12 cellular contexts compared by ENCODE assay signal in the genomic region with DNA sequence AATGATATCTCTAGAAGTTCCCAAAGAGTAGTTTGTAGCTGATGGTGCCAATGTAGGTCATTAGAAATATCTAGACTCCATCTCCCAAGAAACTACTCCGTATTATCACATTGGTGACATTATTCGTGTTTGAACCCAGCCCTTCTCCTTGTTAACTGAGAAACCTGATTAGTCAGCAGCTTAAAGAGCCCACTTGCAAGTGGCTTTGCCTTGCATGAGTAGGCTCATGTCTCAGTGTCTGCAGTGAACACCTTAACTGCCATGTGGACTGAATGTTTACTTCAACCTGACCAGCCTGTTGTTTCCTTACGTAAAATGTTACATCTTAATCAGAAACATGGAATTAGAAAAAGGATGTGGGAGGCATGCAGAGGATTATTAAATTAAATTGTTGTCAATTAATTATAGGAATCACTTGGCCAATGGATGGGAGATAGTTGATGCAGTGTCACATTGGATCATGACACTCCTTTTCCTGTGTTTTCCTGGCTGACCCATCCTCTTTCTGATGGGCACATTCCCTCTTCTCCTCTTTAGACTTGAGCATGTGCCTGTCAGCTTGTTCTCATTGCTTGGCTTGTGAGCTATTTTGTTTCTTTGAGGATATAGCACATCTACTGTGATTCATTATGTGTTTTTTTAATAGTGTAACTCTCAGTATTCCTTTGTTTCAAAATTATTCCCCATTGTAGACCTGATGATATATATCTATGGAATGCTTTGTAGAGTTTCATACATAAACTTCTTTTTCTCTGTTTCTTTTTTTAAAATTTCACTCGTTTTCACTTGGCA. TPM values are rescaled to one million over a fixed set of nuclear protein-coding genes. Genes with fewer than 3 reads are reported as not detected.
DNase-seq lines count a peak whose midpoint lies in the region; TF ChIP-seq lines count a peak whose summit lies in the region.
"Had no signal": no experiment of that assay in that cellular context is flagged by ENCODE, and none has a peak within 500 bp of the region (broad histone marks: within the 10 kb centered on the region; RNA-seq: fewer than 3 reads in every experiment).

No MANE protein-coding gene starts in this region.

- WGBS in smooth muscle cell (ENCODE audit: low lambda C conversion rate): 83% methylated on average over 4 of the region's 4 CpGs
- WGBS in spleen, 5 donors: 83 to 89% (median 86%) methylated on average over 4 of the region's 4 CpGs

- no peak overlapping the region for H2AFZ ChIP-seq in osteoblast (ENCODE audit: low read length)
- H2AFZ ChIP-seq in smooth muscle cell (ENCODE audit: low read depth): no peak overlapping the region

- H3K27ac ChIP-seq in osteoblast (ENCODE audit: low read depth, low read length) (peak overlapping the region; percentile 86), smooth muscle cell (ENCODE audit: low read depth) (no peak overlapping the region), spleen (peak overlapping the region in 1 of 8 donors; percentile 40)
- H3K27ac ChIP-seq: thyroid gland had no signal

- no peaks in the 10 kb centered on the region for H3K27me3 ChIP-seq in osteoblast (ENCODE audit: insufficient read depth, low read length)
- H3K27me3 ChIP-seq in smooth muscle cell (ENCODE audit: low read depth): no peaks in the 10 kb centered on the region
- no peaks in the 10 kb centered on the region for H3K27me3 ChIP-seq in spleen (replicated peaks in 1 of 7)
- H3K27me3 ChIP-seq: thyroid gland had no signal

- peaks cover 36% of the 10 kb centered on the region for H3K4me1 ChIP-seq in osteoblast (ENCODE audit: insufficient read depth, low read length)
- no peaks in the 10 kb centered on the region for H3K4me1 ChIP-seq in smooth muscle cell (ENCODE audit: low read depth)
- H3K4me1 ChIP-seq in spleen: peaks cover 0 to 55% (median 16%) of the 10 kb centered on the region in 6 donors

- DNase-seq in DMS 273 (lab: John Stamatoyannopoulos, UW; ENCODE audit: unreplicated experiment) (peak; percentile 22), DMS 273 treated with DMSO at 0.1 percent for 48 hours (lab: John Stamatoyannopoulos, UW) (no peak), RPMI7951 (ENCODE audit: low read depth) (peak; percentile 42), epithelial cell of esophagus (ENCODE audit: low read depth) (peak; percentile 60), osteoblast (ENCODE audit: insufficient read length, low spot score, missing footprints) (no peak), smooth muscle cell (lab: John Stamatoyannopoulos, UW; ENCODE audit: unreplicated experiment) (no peak), spleen (no peak), cerebellum (ENCODE audit: low spot score) (no peak)
- DNase-seq: 8988T, Karpas-422, T-helper 1 cell, thyroid gland had no signal

- no peaks in the 10 kb centered on the region for H3K9me3 ChIP-seq in osteoblast (ENCODE audit: low read depth, low read length)
- H3K9me3 ChIP-seq in smooth muscle cell (replicated peaks; ENCODE audit: low read depth): no peaks in the 10 kb centered on the region
- peaks cover 0 to 13% (median 12%) of the 10 kb centered on the region in 8 donors for H3K9me3 ChIP-seq in spleen
- H3K9me3 ChIP-seq: thyroid gland had no signal

- intact Hi-C loops in spleen (cut with DNase I; ENCODE audit: low total_unique reads): no loop called here

- TF ChIP-seq CTCF in epithelial cell of esophagus (IDR thresholded peaks at IDR 0.05; ENCODE audit: insufficient read depth, low read depth, low read length, missing control alignments) (no peak), osteoblast (IDR thresholded peaks at IDR 0.05; ENCODE audit: extremely low read depth, low read depth, low read length) (no peak), smooth muscle cell (IDR thresholded peaks at IDR 0.05; ENCODE audit: borderline replicate concordance, insufficient read depth, poor library complexity, severe bottlenecking) (no peak), spleen (IDR thresholded peaks at IDR 0.05 in 8 of 11, conservative IDR thresholded peaks at IDR 0.05 in 3 of 11) (no peak)

- H3K79me2 ChIP-seq in osteoblast (ENCODE audit: insufficient read depth, low read length) (peaks cover 82% of the 10 kb centered on the region), smooth muscle cell (ENCODE audit: low read depth) (peaks cover 94% of the 10 kb centered on the region)

- no peak overlapping the region for H3K9ac ChIP-seq in smooth muscle cell (ENCODE audit: low read depth)

- no peaks in the 10 kb centered on the region for H3F3A ChIP-seq in smooth muscle cell (ENCODE audit: low read depth)

- peak overlapping the region; percentile 27 for H3K4me2 ChIP-seq in osteoblast (ENCODE audit: insufficient read depth, low read length)
- H3K4me2 ChIP-seq in smooth muscle cell: no peak overlapping the region

- H3K36me3 ChIP-seq in osteoblast (ENCODE audit: insufficient read depth, low read length) (no peaks in the 10 kb centered on the region), smooth muscle cell (ENCODE audit: low read depth) (no peaks in the 10 kb centered on the region), spleen (peaks cover 0 to 4% (median 0%) of the 10 kb centered on the region in 6 donors)
- H3K36me3 ChIP-seq: thyroid gland had no signal

- no peak for TF ChIP-seq POLR2A in spleen (IDR thresholded peaks at IDR 0.05)

- H4K20me1 ChIP-seq in osteoblast (ENCODE audit: insufficient read depth, low read length) (peaks cover 10% of the 10 kb centered on the region), smooth muscle cell (ENCODE audit: low read depth) (peaks cover 100% of the 10 kb centered on the region)

- H3K4me3 ChIP-seq in epithelial cell of esophagus (ENCODE audit: low read length) (no peak overlapping the region), osteoblast (ENCODE audit: insufficient read depth, low read length) (no peak overlapping the region), smooth muscle cell (no peak overlapping the region), spleen (no peak overlapping the region)
- H3K4me3 ChIP-seq: thyroid gland had no signal

RNA-seq across cellular contexts. Expression of gene STARD3NL, which starts 18.0 kb away (rescaled TPM):
- total RNA-seq in RPMI7951 (2014; rRNA removed; shearing (Covaris generic)): 182 and 189 TPM in 2 replicates
- total RNA-seq in osteoblast (60.4 and 63.3 TPM in 2 replicates), smooth muscle cell (62.5 and 96.8 TPM in 2 replicates), spleen (10 to 100 TPM; 29.8 to 50.2 (median 38.8) TPM), cerebellum (66.2 TPM)
- polyA plus RNA-seq in smooth muscle cell (69.9 and 81.6 TPM in 2 replicates), spleen (10 to 100 TPM; 19.8 to 30.6 (median 24.1) TPM)

Comparison
In these comparisons a context has a peak if more than half of its experiments do, and no peak if none do; other contexts are left out.
1. DNase-seq: peak in DMS 273 (single experiment), RPMI7951 (single experiment) and epithelial cell of esophagus (single experiment); none in DMS 273 treated with DMSO at 0.1 percent for 48 hours (single experiment), osteoblast (single experiment), smooth muscle cell (single experiment), spleen (single experiment) and cerebellum (single experiment).